8 cellular contexts compared by ENCODE assay signal in genomic region chr6:30075094-30075986, GRCh38. TPM values are rescaled to one million over a fixed set of nuclear protein-coding genes. Genes with fewer than 3 reads are reported as not detected.
DNase-seq lines count a peak whose midpoint lies in the region; ATAC-seq and TF ChIP-seq lines count a peak whose summit lies in the region.

RNF39 (minus strand) TSS chr6:30075769; CDS start chr6:30075585, 184 bp downstream.

- DNase-seq in GM03348 (ENCODE audit: low spot score), result peak; percentile 18
- peak; percentile 52 for DNase-seq in NCI-H748 (lab: John Stamatoyannopoulos, UW; ENCODE audit: unreplicated experiment)
- DNase-seq in coronary artery (ENCODE audit: low spot score), result no peak
- DNase-seq in naive thymus-derived CD8-positive, alpha-beta T cell, result peak in 4 of 10 donors; percentile 21 to 31 (median 24)
- no peak for DNase-seq in OCI-M1 (lab: John Stamatoyannopoulos, UW)
- no peak for DNase-seq in NCI-H1417 treated with DMSO at 0.1 percent for 48 hours (lab: John Stamatoyannopoulos, UW)

- 1 to 8% methylated on average over 2 to 24 of the region's 71 CpGs for WGBS in gastroesophageal sphincter (ENCODE audit: low coverage in 1 of 2), 2 donors

- peaks cover 0 to 32% (median 18%) of the 10 kb centered on the region in 3 donors for H3K4me1 ChIP-seq in gastroesophageal sphincter

- H3K27me3 ChIP-seq in gastroesophageal sphincter, result peaks cover 97% of the 10 kb centered on the region

- no peak for TF ChIP-seq EP300 in gastroesophageal sphincter (IDR thresholded peaks at IDR 0.05)

- peaks cover 0 to 4% (median 0%) of the 10 kb centered on the region in 9 donors for H3K9me3 Mint-ChIP-seq in naive thymus-derived CD8-positive, alpha-beta T cell

- peaks cover 37 to 83% (median 66%) of the 10 kb centered on the region in 5 donors for H3K27me3 Mint-ChIP-seq in naive thymus-derived CD8-positive, alpha-beta T cell

- TF ChIP-seq CTCF in coronary artery (IDR thresholded peaks at IDR 0.05) (no peak), gastroesophageal sphincter (IDR thresholded peaks at IDR 0.05) (peak in 1 of 4 experiments; percentile 14)

- H3K27ac ChIP-seq in coronary artery, result no peak within 1 kb of the TSS
- H3K27ac ChIP-seq in gastroesophageal sphincter, result no peak within 1 kb of the TSS

- no peaks in the 10 kb centered on the region for H3K9me3 ChIP-seq in gastroesophageal sphincter

- peaks cover 0 to 3% of the 10 kb centered on the region in 2 donors for H3K36me3 ChIP-seq in gastroesophageal sphincter

- peak; percentile 48 to 49 for ATAC-seq in naive thymus-derived CD8-positive, alpha-beta T cell
- ATAC-seq in GM18520 (IDR thresholded peaks at IDR 0.05; ENCODE audit: unreplicated experiment), result no peak
- no peak for ATAC-seq in gastroesophageal sphincter

- POLR2A ChIA-PET in naive thymus-derived CD8-positive, alpha-beta T cell (lab: Charles Lee), result interaction anchor here (0.5 to 2.6 kb wide), 2 partner anchors 14 to 338 kb away, joined by 4 to 16 read pairs; partner anchors contain the start of gene POLR1H

- peaks cover 38 to 59% (median 50%) of the 10 kb centered on the region in 4 donors for H3K4me1 Mint-ChIP-seq in naive thymus-derived CD8-positive, alpha-beta T cell

- peak within 1 kb of the TSS in 5 of 10 donors; percentile 22 to 61 (median 41) for H3K27ac Mint-ChIP-seq in naive thymus-derived CD8-positive, alpha-beta T cell

- H3K36me3 Mint-ChIP-seq in naive thymus-derived CD8-positive, alpha-beta T cell, result peaks cover 6 to 21% (median 7%) of the 10 kb centered on the region in 3 donors

- peak within 1 kb of the TSS; percentile 58 to 87 (median 76) for H3K4me3 Mint-ChIP-seq in naive thymus-derived CD8-positive, alpha-beta T cell

- H3K4me3 ChIP-seq in coronary artery, result peak within 1 kb of the TSS; percentile 65
- H3K4me3 ChIP-seq in gastroesophageal sphincter, result peak within 1 kb of the TSS in 1 of 2 donors; percentile 23

- TF ChIP-seq POLR2A in gastroesophageal sphincter (IDR thresholded peaks at IDR 0.05), result no peak

RNA-seq across cellular contexts. Expression of gene RNF39, which starts in this region (rescaled TPM):
- total RNA-seq in naive thymus-derived CD8-positive, alpha-beta T cell, result not detected
- polyA plus RNA-seq in naive thymus-derived CD8-positive, alpha-beta T cell, result under 1 TPM in 1 of 3 donors, not detected in 2; 0.10 TPM
- under 1 TPM in 1 of 4 donors, not detected in 3; 0.49 TPM for total RNA-seq in gastroesophageal sphincter

Comparison
In these comparisons a context has a peak if more than half of its experiments do, and no peak if none do; other contexts are left out.
1. Peak in ATAC-seq in naive thymus-derived CD8-positive, alpha-beta T cell; RNA of the gene not detected or under 1 TPM.
2. DNase-seq: peak in GM03348 (single experiment) and NCI-H748 (single experiment); none in coronary artery (single experiment), OCI-M1 (single experiment) and NCI-H1417 treated with DMSO at 0.1 percent for 48 hours (single experiment).